Comparison of ENCODE assay signal across 28 cellular contexts in genomic region chr7:72025381-72025960, GRCh38.
"Had no signal": no experiment of that assay in that cellular context is flagged by ENCODE, and none has a peak within 500 bp of the region (broad histone marks: within the 10 kb centered on the region; RNA-seq: fewer than 3 reads in every experiment).

No MANE protein-coding gene starts in this region.

- H3K36me3 ChIP-seq: esophagus muscularis mucosa, gastroesophageal sphincter, heart left ventricle, lower lobe of right lung, ovary, suprapubic skin, transverse colon, vagina had no signal

- H3K9me3 ChIP-seq: esophagus muscularis mucosa, lower lobe of right lung, ovary, suprapubic skin, vagina had no signal

- H3K4me3 ChIP-seq: coronary artery, esophagus muscularis mucosa, gastroesophageal sphincter, heart left ventricle, lower lobe of right lung, ovary, smooth muscle cell, suprapubic skin, transverse colon, vagina had no signal

- H3K4me1 ChIP-seq: esophagus muscularis mucosa, foreskin keratinocyte, gastroesophageal sphincter, heart left ventricle, lower lobe of right lung, suprapubic skin, transverse colon, vagina had no signal

- H3K4me2 ChIP-seq: smooth muscle cell had no signal

- DNase-seq: dermis blood vessel endothelial cell; effector memory CD4-positive, alpha-beta T cell; foreskin keratinocyte; heart left ventricle; hippocampal formation; islet precursor cell; kidney glomerular epithelial cell; left colon; left ventricle myocardium superior; lower lobe of right lung; naive thymus-derived CD8-positive, alpha-beta T cell; nephron progenitor cell; nucleus accumbens; ovary; stimulated activated CD4-positive, alpha-beta T cell treated with anti-CD3 and anti-CD28 coated beads, Interleukin-12 subunit alpha, Interleukin-12 subunit beta, amount 100 ng/mL, for 4 hours; stimulated activated CD4-positive, alpha-beta T cell treated with anti-CD3 and anti-CD28 coated beads, Interleukin-1b, Interleukin-23, amount 100 ng/mL, for 48 hours; stimulated activated CD4-positive, alpha-beta T cell treated with anti-CD3 and anti-CD28 coated beads, Interleukin-4, amount 100 ng/mL, for 1 hour; stimulated activated CD8-positive, alpha-beta memory T cell treated with anti-CD3 and anti-CD28 coated beads, Interleukin-4, amount 100 ng/mL, for 48 hours; stimulated activated naive CD4-positive, alpha-beta T cell; stimulated activated naive CD8-positive, alpha-beta T cell treated with anti-CD3 and anti-CD28 coated beads, Interleukin-15, amount 100 ng/mL, for 72 hours; transverse colon had no signal

- H3K27me3 ChIP-seq: esophagus muscularis mucosa, foreskin keratinocyte, gastroesophageal sphincter, heart left ventricle, ovary, suprapubic skin, transverse colon, vagina had no signal

- ATAC-seq: foreskin keratinocyte; gastroesophageal sphincter; heart left ventricle; left colon; left ventricle myocardium superior; lower lobe of right lung; naive thymus-derived CD8-positive, alpha-beta T cell; sciatic nerve; stimulated activated naive CD8-positive, alpha-beta T cell treated with anti-CD3 and anti-CD28 coated beads, Interleukin-15, amount 100 ng/mL, for 72 hours had no signal

- H3K27ac ChIP-seq: coronary artery, esophagus muscularis mucosa, foreskin keratinocyte, gastroesophageal sphincter, heart left ventricle, lower lobe of right lung, ovary, suprapubic skin, transverse colon, vagina had no signal
